Comparison of ENCODE assay signal across 8 cellular contexts in the genomic region with DNA sequence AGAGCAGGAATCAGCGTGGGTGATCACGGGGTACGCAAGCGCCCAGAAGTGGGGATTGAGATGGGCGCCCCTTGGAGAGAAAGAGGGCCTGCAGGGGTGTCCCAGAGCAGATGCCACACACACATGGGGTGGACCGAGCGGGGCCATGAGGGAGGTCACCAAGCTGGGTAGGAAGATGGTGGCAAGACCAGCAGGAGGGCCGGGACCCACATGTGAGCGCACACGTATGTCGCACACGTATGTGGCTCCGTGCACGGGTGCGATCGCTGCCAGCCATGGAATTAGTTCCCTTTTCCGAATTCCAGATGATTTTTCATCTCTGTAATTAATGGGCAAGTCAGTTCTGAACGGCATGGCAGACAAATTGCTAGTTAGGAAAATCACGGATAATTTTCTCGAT. TPM values are rescaled to one million over a fixed set of nuclear protein-coding genes. Genes with fewer than 3 reads are reported as not detected.
DNase-seq lines count a peak whose midpoint lies in the region; ATAC-seq, FAIRE-seq and TF ChIP-seq lines count a peak whose summit lies in the region.
"Not testable (repeated sequence)": the region's sequence is repeated elsewhere in the genome, so short reads cannot be mapped to it uniquely, and the experiment has no call there.

No MANE protein-coding gene starts in this region.

- not testable (repeated sequence) for DNase-seq in CD8-positive, alpha-beta memory T cell; activated T-cell treated with anti-CD3 and anti-CD28 coated beads, Interleukin-2, amount 50 U/mL, for 24 hours; activated naive CD8-positive, alpha-beta T cell treated with anti-CD3 and anti-CD28 coated beads for 36 hours; endodermal cell; memory B cell (ENCODE audit: low spot score in 2 of 2); neural crest cell (ENCODE audit: low read depth, low spot score); urothelium cell line (ENCODE audit: low spot score)

- H4K20me1 ChIP-seq in Loucy (ENCODE audit: insufficient read depth, low read length, poor library complexity, severe bottlenecking), result not testable (repeated sequence)

- peak overlapping the region in 6 of 7 donors; percentile 63 to 92 (median 86) for H3K4me3 Mint-ChIP-seq in CD8-positive, alpha-beta memory T cell
- peak overlapping the region; percentile 76 for H3K4me3 Mint-ChIP-seq in activated T-cell treated with anti-CD3 and anti-CD28 coated beads, Interleukin-2, amount 50 U/mL, for 24 hours
- H3K4me3 Mint-ChIP-seq in activated naive CD8-positive, alpha-beta T cell treated with anti-CD3 and anti-CD28 coated beads for 36 hours, result peak overlapping the region; percentile 76
- H3K4me3 Mint-ChIP-seq in endodermal cell (peak overlapping the region; percentile 81), memory B cell (peak overlapping the region; percentile 87), neural crest cell (peak overlapping the region; percentile 90)

- H3F3A ChIP-seq in Loucy (ENCODE audit: low read depth), result not testable (repeated sequence)

- TF ChIP-seq CTCF in Loucy (conservative IDR thresholded peaks at IDR 0.05; ENCODE audit: low read length); endodermal cell (conservative IDR thresholded peaks at IDR 0.05); neural crest cell (conservative IDR thresholded peaks at IDR 0.05): not testable (repeated sequence)

- H3K36me3 Mint-ChIP-seq in CD8-positive, alpha-beta memory T cell; activated T-cell treated with anti-CD3 and anti-CD28 coated beads, Interleukin-2, amount 50 U/mL, for 24 hours (ENCODE audit: low read depth); activated naive CD8-positive, alpha-beta T cell treated with anti-CD3 and anti-CD28 coated beads for 36 hours; endodermal cell (ENCODE audit: low read depth); memory B cell; neural crest cell (ENCODE audit: low read depth): not testable (repeated sequence)

- not testable (repeated sequence) for H3K9me3 ChIP-seq in CD8-positive, alpha-beta memory T cell (ENCODE audit: low read length); Loucy (ENCODE audit: insufficient read depth, low read depth, low read length); endodermal cell (ENCODE audit: control insufficient read depth, low read length)

- peak overlapping the region; percentile 67 for H3K4me2 ChIP-seq in Loucy (ENCODE audit: low read depth, low read length, poor library complexity, severe bottlenecking)

- H3K27me3 Mint-ChIP-seq in CD8-positive, alpha-beta memory T cell, result not testable (repeated sequence)
- peaks cover 18% of the 10 kb centered on the region for H3K27me3 Mint-ChIP-seq in activated T-cell treated with anti-CD3 and anti-CD28 coated beads, Interleukin-2, amount 50 U/mL, for 24 hours
- peaks cover 21% of the 10 kb centered on the region for H3K27me3 Mint-ChIP-seq in activated naive CD8-positive, alpha-beta T cell treated with anti-CD3 and anti-CD28 coated beads for 36 hours
- peaks cover 13% of the 10 kb centered on the region for H3K27me3 Mint-ChIP-seq in endodermal cell (ENCODE audit: insufficient read depth)
- H3K27me3 Mint-ChIP-seq in memory B cell, result peaks cover 34% of the 10 kb centered on the region
- H3K27me3 Mint-ChIP-seq in neural crest cell (ENCODE audit: low read depth), result peaks cover 31% of the 10 kb centered on the region

- POLR2A ChIA-PET in CD8-positive, alpha-beta memory T cell (lab: Charles Lee), result not testable (repeated sequence)

- not testable (repeated sequence) for H3K4me1 ChIP-seq in CD8-positive, alpha-beta memory T cell (ENCODE audit: insufficient read depth, low read length); Loucy (ENCODE audit: insufficient read depth, low read length, poor library complexity, severe bottlenecking); endodermal cell (ENCODE audit: control insufficient read depth, insufficient read depth, low read length)

- not testable (repeated sequence) for H3K27ac ChIP-seq in CD8-positive, alpha-beta memory T cell (ENCODE audit: low read depth, low read length); endodermal cell (ENCODE audit: low read depth, low read length)

- not testable (repeated sequence) for H3K36me3 ChIP-seq in CD8-positive, alpha-beta memory T cell (ENCODE audit: insufficient read depth, low read length); Loucy (ENCODE audit: insufficient read depth, low read length); endodermal cell (ENCODE audit: control insufficient read depth, insufficient read depth, low read length)

- not testable (repeated sequence) for H3K9ac ChIP-seq in Loucy (ENCODE audit: low read depth, low read length, poor library complexity, severe bottlenecking); endodermal cell (ENCODE audit: extremely low read depth, low read length, poor library complexity, severe bottlenecking)

- peaks cover 27 to 56% (median 27%) of the 10 kb centered on the region in 3 donors for H3K4me1 Mint-ChIP-seq in CD8-positive, alpha-beta memory T cell
- peaks cover 48% of the 10 kb centered on the region for H3K4me1 Mint-ChIP-seq in activated T-cell treated with anti-CD3 and anti-CD28 coated beads, Interleukin-2, amount 50 U/mL, for 24 hours (ENCODE audit: low read depth)
- H3K4me1 Mint-ChIP-seq in activated naive CD8-positive, alpha-beta T cell treated with anti-CD3 and anti-CD28 coated beads for 36 hours, result peaks cover 28% of the 10 kb centered on the region
- H3K4me1 Mint-ChIP-seq in endodermal cell, result peaks cover 11% of the 10 kb centered on the region
- peaks cover 17% of the 10 kb centered on the region for H3K4me1 Mint-ChIP-seq in memory B cell
- peaks cover 16% of the 10 kb centered on the region for H3K4me1 Mint-ChIP-seq in neural crest cell

- not testable (repeated sequence) for H3K4me3 ChIP-seq in CD8-positive, alpha-beta memory T cell (ENCODE audit: low read length)
- H3K4me3 ChIP-seq in Loucy (ENCODE audit: low read length, poor library complexity, severe bottlenecking) (peak overlapping the region; percentile 76), endodermal cell (ENCODE audit: low read length) (peak overlapping the region; percentile 80)

- H3K9me2 ChIP-seq in Loucy (replicated peaks; ENCODE audit: low read depth, low read length), result not testable (repeated sequence)

- not testable (repeated sequence) for ATAC-seq in memory B cell (ENCODE audit: low read depth)

- peak overlapping the region in 1 of 8 donors; percentile 89 for H3K27ac Mint-ChIP-seq in CD8-positive, alpha-beta memory T cell
- not testable (repeated sequence) for H3K27ac Mint-ChIP-seq in activated T-cell treated with anti-CD3 and anti-CD28 coated beads, Interleukin-2, amount 50 U/mL, for 24 hours; activated naive CD8-positive, alpha-beta T cell treated with anti-CD3 and anti-CD28 coated beads for 36 hours; endodermal cell; memory B cell; neural crest cell (ENCODE audit: unreplicated experiment)

- H3K9me3 Mint-ChIP-seq in CD8-positive, alpha-beta memory T cell; activated T-cell treated with anti-CD3 and anti-CD28 coated beads, Interleukin-2, amount 50 U/mL, for 24 hours; activated naive CD8-positive, alpha-beta T cell treated with anti-CD3 and anti-CD28 coated beads for 36 hours; endodermal cell; memory B cell; neural crest cell: not testable (repeated sequence)

- H2AFZ ChIP-seq in Loucy (ENCODE audit: low read length), result not testable (repeated sequence)

- 89 to 90% methylated on average over 2 to 17 of the region's 20 CpGs for WGBS in endodermal cell (ENCODE audit: insufficient coverage in 1 of 2, insufficient read length in 1 of 2), 2 experiments

- FAIRE-seq in urothelium cell line (lab: Jason Lieb, UNC), result peak; percentile 13

- peaks cover 43% of the 10 kb centered on the region for H3K79me2 ChIP-seq in Loucy (ENCODE audit: insufficient read depth, low read length)

- CTCF ChIA-PET in CD8-positive, alpha-beta memory T cell (lab: Charles Lee), result interaction anchor here (0.9 kb wide), 1 partner anchor 144 kb away, joined by 3 read pairs; no protein-coding TSS in a partner anchor

- not testable (repeated sequence) for H3K27me3 ChIP-seq in CD8-positive, alpha-beta memory T cell (ENCODE audit: insufficient read depth, low read length, poor library complexity, severe bottlenecking); Loucy (ENCODE audit: insufficient read depth, low read length, poor library complexity, severe bottlenecking); endodermal cell (ENCODE audit: control insufficient read depth, insufficient read depth, low read length, poor library complexity, severe bottlenecking)

RNA-seq across cellular contexts. Expression of gene ADGRL1, which starts 2.2 kb away (rescaled TPM):
- 1 to 10 TPM; 5.8 TPM for total RNA-seq in CD8-positive, alpha-beta memory T cell
- polyA plus RNA-seq in CD8-positive, alpha-beta memory T cell, result 0.81 TPM
- 1 to 10 TPM; 8.5 to 9.5 TPM for total RNA-seq in activated naive CD8-positive, alpha-beta T cell treated with anti-CD3 and anti-CD28 coated beads for 36 hours
- 10 to 100 TPM; 70.8 to 82.6 TPM for total RNA-seq in endodermal cell
- 61.7 TPM for polyA plus RNA-seq in endodermal cell (2013, experiment 1 of 2)
- 51.6 TPM for polyA plus RNA-seq in endodermal cell (2013, experiment 2 of 2)
- total RNA-seq in neural crest cell, result 34.6 and 38.5 TPM in 2 replicates
